1 cellular context compared by ENCODE assay signal in genomic region chr6:30344868-30345671, GRCh38.
TF ChIP-seq lines count a peak whose summit lies in the region.

TSS of gene RPP21 (plus strand) at chr6:30345156. CDS start at chr6:30345172, 16 bp downstream.

TF ChIP-seq in HepG2, 621 proteins besides CTCF, POLR2A, EP300 and RAD21 (continued from another document and continues in another):
- TF ChIP-seq CEBPZ (IDR thresholded peaks at IDR 0.05; ENCODE audit: low read length) (no peak), PAWR (CRISPR knock-in tag; IDR thresholded peaks at IDR 0.05; ENCODE audit: borderline replicate concordance) (no peak), ZBTB25 (CRISPR knock-in tag; IDR thresholded peaks at IDR 0.05) (peak; percentile 89), ZNF781 (CRISPR knock-in tag; IDR thresholded peaks at IDR 0.05; ENCODE audit: borderline replicate concordance, not compliant biosample characterization) (no peak), ZNF282 (IDR thresholded peaks at IDR 0.05; ENCODE audit: partially characterized antibody) (no peak), MTA1 (CRISPR knock-in tag; IDR thresholded peaks at IDR 0.05; ENCODE audit: borderline replicate concordance) (no peak), SNAPC2 (CRISPR knock-in tag; IDR thresholded peaks at IDR 0.05) (0 out of 2 replicates have a peak, but pooled peaks have one; percentile 39), ZBTB21 (CRISPR knock-in tag; IDR thresholded peaks at IDR 0.05) (peak; percentile 25; the same call in 1 of the 2 replicates), SMARCE1 (IDR thresholded peaks at IDR 0.05; ENCODE audit: borderline replicate concordance) (no peak), KDM6A (CRISPR knock-in tag; IDR thresholded peaks at IDR 0.05; ENCODE audit: low read depth) (no peak), TEAD2 (CRISPR knock-in tag; IDR thresholded peaks at IDR 0.05) (peak; percentile 86; the same call in 1 of the 2 replicates), SRSF1 (optimal IDR thresholded peaks at IDR 0.05; ENCODE audit: low read depth, low read length) (peak; percentile 94), ZNF317 (CRISPR knock-in tag; IDR thresholded peaks at IDR 0.05) (peak; percentile 61; the same call in 1 of the 2 replicates), ZNF674 (CRISPR knock-in tag; IDR thresholded peaks at IDR 0.05; ENCODE audit: low read depth) (no peak; the same call in 1 of the 2 replicates), MXD3 (CRISPR knock-in tag; IDR thresholded peaks at IDR 0.05) (peak; percentile 96), CREB3 (CRISPR knock-in tag; IDR thresholded peaks at IDR 0.05) (peak; percentile 64; the same call in 1 of the 2 replicates), RARG (CRISPR knock-in tag; IDR thresholded peaks at IDR 0.05; ENCODE audit: low read depth) (no peak), SATB2 (CRISPR knock-in tag; IDR thresholded peaks at IDR 0.05) (peak; percentile 82), ZNF607 (CRISPR knock-in tag; IDR thresholded peaks at IDR 0.05; ENCODE audit: borderline replicate concordance) (peak; percentile 60; the same call in 1 of the 2 replicates), RBAK (CRISPR knock-in tag; IDR thresholded peaks at IDR 0.05) (no peak), ZNF891 (CRISPR knock-in tag; IDR thresholded peaks at IDR 0.05) (peak; percentile 98), ZBTB49 (CRISPR knock-in tag; IDR thresholded peaks at IDR 0.05; ENCODE audit: borderline replicate concordance) (no peak; the same call in 1 of the 2 replicates), MLXIP (CRISPR knock-in tag; IDR thresholded peaks at IDR 0.05; ENCODE audit: borderline replicate concordance) (peak; percentile 85; the same call in 1 of the 2 replicates), ZNF121 (CRISPR knock-in tag; IDR thresholded peaks at IDR 0.05) (peak; percentile 37; the same call in 1 of the 2 replicates), ATRX (CRISPR knock-in tag; IDR thresholded peaks at IDR 0.05; ENCODE audit: borderline replicate concordance) (0 out of 2 replicates have a peak, but pooled peaks have one; percentile 49), SP1 (IDR thresholded peaks at IDR 0.05) (no peak), SP1 (CRISPR knock-in tag; IDR thresholded peaks at IDR 0.05) (peak; percentile 88), ZBTB44 (CRISPR knock-in tag; IDR thresholded peaks at IDR 0.05) (0 out of 2 replicates have a peak, but pooled peaks have one; percentile 72), ZNF253 (CRISPR knock-in tag; IDR thresholded peaks at IDR 0.05; ENCODE audit: borderline replicate concordance) (no peak; the same call in 1 of the 2 replicates), FOXP1 (IDR thresholded peaks at IDR 0.05) (no peak), FOXP1 (CRISPR knock-in tag; IDR thresholded peaks at IDR 0.05) (no peak), ZBTB2 (CRISPR knock-in tag; IDR thresholded peaks at IDR 0.05; ENCODE audit: low read depth) (peak; percentile 62), MLX (CRISPR knock-in tag; IDR thresholded peaks at IDR 0.05) (peak; percentile 52; the same call in 1 of the 2 replicates), MIER2 (CRISPR knock-in tag; IDR thresholded peaks at IDR 0.05) (peak; percentile 75), ZNF776 (CRISPR knock-in tag; IDR thresholded peaks at IDR 0.05) (peak; percentile 87; the same call in 1 of the 2 replicates), ZUFSP (CRISPR knock-in tag; IDR thresholded peaks at IDR 0.05; ENCODE audit: borderline replicate concordance) (no peak), ZNF644 (CRISPR knock-in tag; IDR thresholded peaks at IDR 0.05; ENCODE audit: low read depth) (no peak; the same call in 1 of the 2 replicates), TFAP4 (IDR thresholded peaks at IDR 0.05; ENCODE audit: borderline replicate concordance, low read depth) (peak; percentile 19; the same call in 1 of the 2 replicates), ZFP41 (CRISPR knock-in tag; IDR thresholded peaks at IDR 0.05; ENCODE audit: borderline replicate concordance) (peak; percentile 88; the same call in 1 of the 2 replicates), MXI1 (IDR thresholded peaks at IDR 0.05; ENCODE audit: borderline replicate concordance, low read depth, low read length) (peak; percentile 77; the same call in 2 of the 3 replicates), NKX3-1 (CRISPR knock-in tag; IDR thresholded peaks at IDR 0.05) (peak; percentile 91; the same call in 1 of the 2 replicates), SRSF9 (IDR thresholded peaks at IDR 0.05; ENCODE audit: borderline replicate concordance, insufficient read depth, low read depth, low read length, poor library complexity, severe bottlenecking) (no peak)
